In genomic region chr12:96399919-96400630, GRCh38 we compare ENCODE assay signal across 8 cellular contexts. TPM values are rescaled to one million over a fixed set of nuclear protein-coding genes. Genes with fewer than 3 reads are reported as not detected.
A peak's percentile ranks its signal among the peaks of the same experiment; 100 is the strongest.
DNase-seq lines count a peak whose midpoint lies in the region; ATAC-seq and TF ChIP-seq lines count a peak whose summit lies in the region.

Gene CDK17, minus strand, starts transcription at chr12:96400439. Its CDS starts 65,603 bp downstream, at chr12:96334836.

- no peaks in the 10 kb centered on the region for H3K27me3 Mint-ChIP-seq in activated B cell treated with CpG ODN at 0.5 μM for 24 hours

- POLR2A ChIA-PET in activated B cell treated with CpG ODN at 0.5 μM for 24 hours (lab: Charles Lee), result interaction anchor here (0.7 to 3.2 kb wide), 42 partner anchors 7 to 541 kb away, joined by 3 to 31 read pairs (median 5); partner anchors contain the start of genes AMDHD1, CCDC38, CFAP54 and LTA4H

- TF ChIP-seq CTCF in activated B cell treated with CpG ODN at 0.5 μM for 24 hours (IDR thresholded peaks at IDR 0.05) (no peak), cardiac fibroblast (IDR thresholded peaks at IDR 0.05; ENCODE audit: low read depth, low read length) (peak; percentile 17)

- H3K4me3 ChIP-seq in cardiac fibroblast (replicated peaks in 1 of 2; ENCODE audit: low read depth in 2 of 2, low read length in 2 of 2), result peak within 1 kb of the TSS; percentile 85 to 94

- H3K36me3 Mint-ChIP-seq in activated B cell treated with CpG ODN at 0.5 μM for 24 hours (ENCODE audit: low read depth), result peaks cover 6% of the 10 kb centered on the region

- intact Hi-C loops in activated B cell treated with CpG ODN at 0.5 μM for 24 hours (cut with micrococcal nuclease), result loop anchor here (1.0 to 10.0 kb wide), 13 partner anchors 7 to 1183 kb away; partner anchors contain the start of genes AMDHD1, CCDC38, ELK3 and FGD6

- H3K9me3 Mint-ChIP-seq in activated B cell treated with CpG ODN at 0.5 μM for 24 hours, result no peaks in the 10 kb centered on the region

- H3K27ac Mint-ChIP-seq in activated B cell treated with CpG ODN at 0.5 μM for 24 hours, result peak within 1 kb of the TSS; percentile 95

- ATAC-seq in GM18907 (IDR thresholded peaks at IDR 0.05; ENCODE audit: unreplicated experiment), result peak; percentile 53
- peak; percentile 47 for ATAC-seq in HG03159 (IDR thresholded peaks at IDR 0.05; ENCODE audit: unreplicated experiment)
- peak; percentile 72 for ATAC-seq in activated B cell treated with CpG ODN at 0.5 μM for 24 hours (ENCODE audit: low read depth)

- DNase-seq in AG08395 (ENCODE audit: low spot score) (peak; percentile 92), NCI-H2227 (lab: John Stamatoyannopoulos, UW; ENCODE audit: unreplicated experiment) (peak; percentile 90), activated B cell treated with CpG ODN at 0.5 μM for 24 hours (peak; percentile 91), cardiac fibroblast (ENCODE audit: low read depth in 2 of 2) (peak; percentile 87 to 94), islet precursor cell (peak; percentile 94)
- DNase-seq in stimulated activated CD4-positive, alpha-beta T cell treated with anti-CD3 and anti-CD28 coated beads, Interleukin-12 subunit alpha, Interleukin-12 subunit beta, amount 100 ng/mL, for 4 hours, result peak; percentile 82

- H3K4me3 Mint-ChIP-seq in activated B cell treated with CpG ODN at 0.5 μM for 24 hours, result peak within 1 kb of the TSS; percentile 95

- CTCF ChIA-PET in activated B cell treated with CpG ODN at 0.5 μM for 24 hours (lab: Charles Lee), result interaction anchor here (0.7 to 4.0 kb wide), 14 partner anchors 47 to 185 kb away, joined by 3 to 38 read pairs (median 4); partner anchors contain the start of gene CFAP54

- peaks cover 61% of the 10 kb centered on the region for H3K4me1 Mint-ChIP-seq in activated B cell treated with CpG ODN at 0.5 μM for 24 hours

RNA-seq across cellular contexts. Expression of gene CDK17, which starts in this region (rescaled TPM):
- total RNA-seq in activated B cell treated with CpG ODN at 0.5 μM for 24 hours, result 52.1 and 57.3 TPM in 2 replicates

Comparison
In these comparisons a context has a peak if more than half of its experiments do, and no peak if none do; other contexts are left out.
1. Peak in every context shown above with its lines: DNase-seq, ATAC-seq and H3K4me3 ChIP-seq.